In genomic region chr10:33133557-33133956, GRCh38 we compare ENCODE assay signal across 1 cellular context.
TF ChIP-seq lines count a peak whose summit lies in the region.

No MANE protein-coding gene starts in this region.

TF ChIP-seq in IMR-90, 13 proteins besides CTCF, POLR2A, EP300 and RAD21 (continued from another document):
- TF ChIP-seq ELK1 (IDR thresholded peaks at IDR 0.05; ENCODE audit: borderline replicate concordance, low read depth, low read length) (no peak), RFX5 (IDR thresholded peaks at IDR 0.05; ENCODE audit: low read depth, low read length) (no peak), MAFK (IDR thresholded peaks at IDR 0.05; ENCODE audit: low read depth, low read length) (no peak), BHLHE40 (IDR thresholded peaks at IDR 0.05; ENCODE audit: low read depth, low read length) (no peak), SMC3 (IDR thresholded peaks at IDR 0.05; ENCODE audit: low read depth, low read length) (no peak)
TF ChIP-seq in IMR-90: peak in this region for 0.
